8 cellular contexts compared by ENCODE assay signal in genomic region chr21:26850116-26850643, GRCh38. TPM values are rescaled to one million over a fixed set of nuclear protein-coding genes. Genes with fewer than 3 reads are reported as not detected.
A peak's percentile ranks its signal among the peaks of the same experiment; 100 is the strongest.
DNase-seq lines count a peak whose midpoint lies in the region; ATAC-seq, FAIRE-seq and TF ChIP-seq lines count a peak whose summit lies in the region.

No MANE protein-coding gene starts in this region.

- peak overlapping the region; percentile 89 for H3K4me2 ChIP-seq in smooth muscle cell

- H3K36me3 ChIP-seq in BJ (ENCODE audit: control insufficient read depth, insufficient read depth, low read length) (no peaks in the 10 kb centered on the region), smooth muscle cell (ENCODE audit: low read depth) (no peaks in the 10 kb centered on the region)

- peak overlapping the region; percentile 95 for H2AFZ ChIP-seq in smooth muscle cell (ENCODE audit: low read depth)

- peak overlapping the region; percentile 48 for H3K27ac ChIP-seq in smooth muscle cell (ENCODE audit: low read depth)

- H3K4me1 ChIP-seq in smooth muscle cell (ENCODE audit: low read depth) = peaks cover 8% of the 10 kb centered on the region

- CTCF ChIA-PET in BJ (lab: Yijun Ruan, JAX) = interaction anchor here (0.6 to 2.4 kb wide), 19 partner anchors 11 to 1902 kb away, joined by 3 to 23 read pairs (median 4); no protein-coding TSS in a partner anchor

- H4K20me1 ChIP-seq in smooth muscle cell (ENCODE audit: low read depth) = no peaks in the 10 kb centered on the region

- DNase-seq in BJ (ENCODE audit: low read depth) (no peak), HFF-Myc (ENCODE audit: extremely low read depth, low read depth) (no peak), RCC 7860 (ENCODE audit: low spot score) (peak; percentile 38), fibroblast of mammary gland (ENCODE audit: low read depth) (peak; percentile 63), smooth muscle cell (lab: John Stamatoyannopoulos, UW; ENCODE audit: unreplicated experiment) (no peak)
- DNase-seq in stimulated activated CD4-positive, alpha-beta T cell treated with anti-CD3 and anti-CD28 coated beads, Interleukin-2, amount 100 ng/mL, for 24 hours = no peak

- no peaks in the 10 kb centered on the region for H3K79me2 ChIP-seq in smooth muscle cell (ENCODE audit: low read depth)

- H3K9me3 ChIP-seq in smooth muscle cell (replicated peaks; ENCODE audit: low read depth) = no peaks in the 10 kb centered on the region

- POLR2A ChIA-PET in BJ (lab: Charles Lee) = no interaction called here

- H3K4me3 ChIP-seq in BJ (ENCODE audit: low read depth, low read length) = no peak overlapping the region
- no peak overlapping the region for H3K4me3 ChIP-seq in HFF-Myc (replicated peaks; ENCODE audit: low read depth, low read length)
- H3K4me3 ChIP-seq in fibroblast of mammary gland (ENCODE audit: control insufficient read depth, low read depth, low read length) = no peak overlapping the region
- H3K4me3 ChIP-seq in smooth muscle cell = peak overlapping the region; percentile 49

- ATAC-seq in esophagus mucosa (no peak), GM21447 (IDR thresholded peaks at IDR 0.05; ENCODE audit: unreplicated experiment) (no peak)

- H3K27me3 ChIP-seq in BJ (ENCODE audit: control insufficient read depth, insufficient read depth, low read length) (no peaks in the 10 kb centered on the region), smooth muscle cell (ENCODE audit: low read depth) (no peaks in the 10 kb centered on the region)

- 24% methylated on average over 5 of the region's 5 CpGs for WGBS in smooth muscle cell (ENCODE audit: low lambda C conversion rate)

- no peak for FAIRE-seq in RCC 7860 (lab: Jason Lieb, UNC)

- H3F3A ChIP-seq in smooth muscle cell (ENCODE audit: low read depth) = peaks cover 13% of the 10 kb centered on the region

- TF ChIP-seq CTCF in BJ (IDR thresholded peaks at IDR 0.05; ENCODE audit: insufficient read depth, low read depth, low read length) = peak; percentile 51
- TF ChIP-seq CTCF in HFF-Myc (IDR thresholded peaks at IDR 0.05; ENCODE audit: low read depth, low read length, missing control alignments) = peak; percentile 39
- peak; percentile 67 for TF ChIP-seq CTCF in fibroblast of mammary gland (conservative IDR thresholded peaks at IDR 0.05; ENCODE audit: control insufficient read depth, insufficient read depth, low read depth, low read length)
- peak; percentile 78 for TF ChIP-seq CTCF in smooth muscle cell (IDR thresholded peaks at IDR 0.05; ENCODE audit: borderline replicate concordance, insufficient read depth, poor library complexity, severe bottlenecking)

- H3K9ac ChIP-seq in smooth muscle cell (ENCODE audit: low read depth) = peak overlapping the region; percentile 46

RNA-seq across cellular contexts. Expression of gene ADAMTS1, which starts 5.0 kb away (rescaled TPM):
- polyA plus RNA-seq in BJ (2011; rRNA removed) (651 and 1,081 TPM in 2 replicates), smooth muscle cell (220 and 264 TPM in 2 replicates)
- polyA minus RNA-seq in BJ (2011; rRNA and poly(A)+ RNA removed) = 838 and 1,450 TPM in 2 replicates
- total RNA-seq in smooth muscle cell (181 and 253 TPM in 2 replicates), esophagus mucosa (7.9 TPM)

Comparison
In these comparisons a context has a peak if more than half of its experiments do, and no peak if none do; other contexts are left out.
1. DNase-seq: peak in RCC 7860 (single experiment) and fibroblast of mammary gland (single experiment); none in BJ (single experiment), HFF-Myc (single experiment), smooth muscle cell (single experiment) and stimulated activated CD4-positive, alpha-beta T cell treated with anti-CD3 and anti-CD28 coated beads, Interleukin-2, amount 100 ng/mL, for 24 hours (0 of 2).
2. RNA of gene ADAMTS1, which starts 5.0 kb away (total RNA-seq): 181 to 253 TPM in smooth muscle cell; 7.9 TPM in esophagus mucosa (single experiment); every median in the first group is over 10 times any median in the second.
3. Peak in every context shown above with its lines, with median percentiles within 50 percentile points of each other: CTCF ChIP-seq.